ENCODE assay signal across 14 cellular contexts in genomic region chr17:51036084-51036483, GRCh38.
DNase-seq lines count a peak whose midpoint lies in the region; ATAC-seq and TF ChIP-seq lines count a peak whose summit lies in the region.
"Had no signal": no experiment of that assay in that cellular context is flagged by ENCODE, and none has a peak within 500 bp of the region (broad histone marks: within the 10 kb centered on the region; RNA-seq: fewer than 3 reads in every experiment).

No MANE protein-coding gene starts in this region.

- peak overlapping the region; percentile 61 for H3K9ac ChIP-seq in GM23248

- H3K9me2 ChIP-seq in GM23248 (ENCODE audit: insufficient read depth): no peaks in the 10 kb centered on the region

- no peaks in the 10 kb centered on the region for H3K27me3 Mint-ChIP-seq in osteocyte (ENCODE audit: unreplicated experiment)

- no peak for TF ChIP-seq CTCF in osteocyte (IDR thresholded peaks at IDR 0.05)

- no peaks in the 10 kb centered on the region for H4K20me1 ChIP-seq in GM23248 (ENCODE audit: insufficient read depth)

- DNase-seq in GM23248: no peak
- peak; percentile 66 for DNase-seq in NOMO-1 treated with DMSO at 0.1 percent for 48 hours (lab: John Stamatoyannopoulos, UW; ENCODE audit: unreplicated experiment)
- no peak for DNase-seq in osteocyte (ENCODE audit: extremely low spot score, unreplicated experiment)
- DNase-seq in DMS 273 treated with DMSO at 0.1 percent for 48 hours (lab: John Stamatoyannopoulos, UW): no peak
- DNase-seq in NCI-H446 treated with DMSO at 0.1 percent for 48 hours (lab: John Stamatoyannopoulos, UW): no peak
- no peak for DNase-seq in DMS114 treated with DMSO at 0.1 percent for 48 hours (lab: John Stamatoyannopoulos, UW; ENCODE audit: unreplicated experiment)
- DNase-seq: activated CD4-positive, CD25-positive, alpha-beta regulatory T cell treated with anti-CD3 and anti-CD28 coated beads, Interleukin-2, amount 50 U/mL, for 72 hours; activated gamma-delta T cell treated with Interleukin-2 at 50 U/mL for 16 hours; colonic mucosa; NCI-H2227 treated with DMSO at 0.1 percent for 48 hours; pancreas; stimulated activated CD4-positive, alpha-beta T cell treated with anti-CD3 and anti-CD28 coated beads, Interleukin-4, amount 100 ng/mL, for 1 hour had no signal

- no peak overlapping the region for H3K4me2 ChIP-seq in GM23248 (ENCODE audit: unreplicated experiment)

- H3K27me3 ChIP-seq in GM23248 (replicated peaks; ENCODE audit: insufficient read depth): no peaks in the 10 kb centered on the region
- H3K27me3 ChIP-seq: colonic mucosa, pancreas had no signal

- H3K9me3 Mint-ChIP-seq in osteocyte (ENCODE audit: unreplicated experiment): no peaks in the 10 kb centered on the region

- H2AFZ ChIP-seq in GM23248: no peak overlapping the region

- H3F3A ChIP-seq in GM23248 (ENCODE audit: insufficient read depth): peaks cover 25% of the 10 kb centered on the region

- peaks cover 36% of the 10 kb centered on the region for H3K4me1 Mint-ChIP-seq in osteocyte (ENCODE audit: unreplicated experiment)

- peak overlapping the region; percentile 80 for H3K27ac ChIP-seq in GM23248
- H3K27ac ChIP-seq in cingulate gyrus (ENCODE audit: low read depth, low read length): peak overlapping the region; percentile 66
- H3K27ac ChIP-seq: colonic mucosa, pancreas had no signal

- in situ Hi-C loops in GM23248 (cut with MboI): no loop called here

- 98% methylated on average over 3 of the region's 3 CpGs for WGBS in GM23248 (ENCODE audit: low coverage in 1 of 2, low lambda C conversion rate in 2 of 2, missing lambda C conversion rate in 2 of 2), 2 experiments

- no peaks in the 10 kb centered on the region for H3K9me3 ChIP-seq in GM23248 (ENCODE audit: low read depth)
- H3K9me3 ChIP-seq: colonic mucosa, pancreas had no signal

- peak overlapping the region; percentile 93 for H3K27ac Mint-ChIP-seq in osteocyte (ENCODE audit: unreplicated experiment)

- H3K36me3 Mint-ChIP-seq in osteocyte (ENCODE audit: unreplicated experiment): peaks cover 16% of the 10 kb centered on the region

- H3K4me3 ChIP-seq in GM23248: no peak overlapping the region
- H3K4me3 ChIP-seq: colonic mucosa, pancreas had no signal

- H3K79me2 ChIP-seq in GM23248 (ENCODE audit: insufficient read depth): peaks cover 68% of the 10 kb centered on the region

- peaks cover 17% of the 10 kb centered on the region for H3K4me1 ChIP-seq in GM23248 (ENCODE audit: insufficient read depth)
- H3K4me1 ChIP-seq: colonic mucosa had no signal

- no peak overlapping the region for H3K4me3 Mint-ChIP-seq in osteocyte (ENCODE audit: unreplicated experiment)

- ATAC-seq in HG03571 (IDR thresholded peaks at IDR 0.05; ENCODE audit: unreplicated experiment): no peak

- no peaks in the 10 kb centered on the region for H3K36me3 ChIP-seq in GM23248 (ENCODE audit: low read depth)
- H3K36me3 ChIP-seq: colonic mucosa had no signal
